In genomic region chr12:84676787-84677186, GRCh38 we compare ENCODE assay signal across 8 cellular contexts.
"Had no signal": no experiment of that assay in that cellular context is flagged by ENCODE, and none has a peak within 500 bp of the region (broad histone marks: within the 10 kb centered on the region; RNA-seq: fewer than 3 reads in every experiment).

No MANE protein-coding gene starts in this region.

- H3K36me3 Mint-ChIP-seq: IgD-negative memory B cell had no signal

- H2AFZ ChIP-seq: GM23338 had no signal

- H3K27ac Mint-ChIP-seq: GM23338, H9, IgD-negative memory B cell had no signal

- FAIRE-seq: H1, H54, HepG2 had no signal

- H3K9me3 Mint-ChIP-seq: GM23338, H9 had no signal

- H3K4me3 ChIP-seq: GM23338 had no signal

- H3K4me1 Mint-ChIP-seq: IgD-negative memory B cell had no signal

- ATAC-seq: GM23338, HepG2 had no signal

- H3K27ac ChIP-seq: HL-60 had no signal

- DNase-seq: H9, HCEC 1CT had no signal

- H3K4me2 ChIP-seq: GM23338 had no signal

- H3K27me3 Mint-ChIP-seq: IgD-negative memory B cell had no signal

- H3K4me3 Mint-ChIP-seq: GM23338, H9, IgD-negative memory B cell had no signal
